Comparison of ENCODE assay signal across 24 cellular contexts in genomic region chr6:32637883-32638282, GRCh38. TPM values are rescaled to one million over a fixed set of nuclear protein-coding genes. Genes with fewer than 3 reads are reported as not detected.
A peak's percentile ranks its signal among the peaks of the same experiment; 100 is the strongest.
DNase-seq lines count a peak whose midpoint lies in the region; ATAC-seq and TF ChIP-seq lines count a peak whose summit lies in the region.
"Had no signal": no experiment of that assay in that cellular context is flagged by ENCODE, and none has a peak within 500 bp of the region (broad histone marks: within the 10 kb centered on the region; RNA-seq: fewer than 3 reads in every experiment).

No MANE protein-coding gene starts in this region.

- no TSS peak for BruUV-seq in A673 (replicated peaks; lab: Mats Ljungman, UMichigan)

- no peaks in the 10 kb centered on the region for H3K9me3 Mint-ChIP-seq in T-helper 2 cell treated with Interferon-gamma antibody and Interleukin-4, amounts not matched to agents 5 μg/mL and 100 μg/mL, for 36 hours
- no peaks in the 10 kb centered on the region for H3K9me3 Mint-ChIP-seq in CD8-positive, alpha-beta memory T cell
- H3K9me3 Mint-ChIP-seq: activated naive CD4-positive, alpha-beta T cell treated with anti-CD3 and anti-CD28 coated beads for 36 hours; GM23338; neural crest cell; stimulated activated naive CD8-positive, alpha-beta T cell treated with anti-CD3 and anti-CD28 coated beads, Interleukin-15, amount 100 ng/mL, for 72 hours had no signal

- TF ChIP-seq CTCF in SU-DHL-6 (IDR thresholded peaks at IDR 0.05; ENCODE audit: insufficient read depth, low read length, poor library complexity, severe bottlenecking) (no peak), A673 (conservative IDR thresholded peaks at IDR 0.05; ENCODE audit: low read depth, low read length) (no peak)

- no peak for DNase-seq in T-helper 2 cell treated with Interferon-gamma antibody and Interleukin-4, amounts not matched to agents 5 μg/mL and 100 μg/mL, for 36 hours (ENCODE audit: low spot score)
- DNase-seq in T-helper 2 cell (no peak), DMS79 (lab: John Stamatoyannopoulos, UW) (no peak), A673 (ENCODE audit: low spot score) (no peak)
- no peak for DNase-seq in CD8-positive, alpha-beta memory T cell
- DNase-seq: 8988T; activated CD4-positive, alpha-beta T cell treated with anti-CD3 and anti-CD28 coated beads for 36 hours; activated naive CD4-positive, alpha-beta T cell treated with anti-CD3 and anti-CD28 coated beads for 36 hours; amniotic stem cell; COR-L47; DMS79 treated with DMSO at 0.1 percent for 48 hours; NCI-H1436 treated with DMSO at 0.1 percent for 48 hours; sigmoid colon; stimulated activated naive CD8-positive, alpha-beta T cell treated with anti-CD3 and anti-CD28 coated beads, Interleukin-15, amount 100 ng/mL, for 72 hours had no signal

- no peak overlapping the region for H2AFZ ChIP-seq in SU-DHL-6 (ENCODE audit: low read depth, low read length, severe bottlenecking)
- H2AFZ ChIP-seq: GM23338 had no signal

- no peak overlapping the region for H3K27ac Mint-ChIP-seq in T-helper 2 cell treated with Interferon-gamma antibody and Interleukin-4, amounts not matched to agents 5 μg/mL and 100 μg/mL, for 36 hours
- peak overlapping the region in 7 of 8 donors; percentile 3 to 76 (median 57) for H3K27ac Mint-ChIP-seq in CD8-positive, alpha-beta memory T cell
- H3K27ac Mint-ChIP-seq: activated CD4-positive, alpha-beta T cell treated with anti-CD3 and anti-CD28 coated beads for 36 hours; activated naive CD4-positive, alpha-beta T cell treated with anti-CD3 and anti-CD28 coated beads for 36 hours; GM23338; stimulated activated naive CD8-positive, alpha-beta T cell treated with anti-CD3 and anti-CD28 coated beads, Interleukin-15, amount 100 ng/mL, for 72 hours had no signal

- POLR2A ChIA-PET in CD8-positive, alpha-beta memory T cell (lab: Charles Lee), result no interaction called here
- POLR2A ChIA-PET in A673 (lab: Charles Lee; ENCODE audit: low non-redundant PET), result no interaction called here

- H3K27ac ChIP-seq in CD8-positive, alpha-beta memory T cell (ENCODE audit: low read depth, low read length), result peak overlapping the region; percentile 68
- H3K27ac ChIP-seq in SU-DHL-6 (ENCODE audit: low read depth, low read length), result peak overlapping the region; percentile 70
- no peak overlapping the region for H3K27ac ChIP-seq in A673 (ENCODE audit: low read depth, low read length, poor library complexity, severe bottlenecking)
- H3K27ac ChIP-seq: HL-60, RWPE1, sigmoid colon, tibial artery had no signal

- no peaks in the 10 kb centered on the region for H3K36me3 ChIP-seq in CD8-positive, alpha-beta memory T cell (ENCODE audit: insufficient read depth, low read length)
- no peaks in the 10 kb centered on the region for H3K36me3 ChIP-seq in SU-DHL-6 (ENCODE audit: low read length)
- no peaks in the 10 kb centered on the region for H3K36me3 ChIP-seq in A673 (ENCODE audit: insufficient read depth, low read length, poor library complexity, severe bottlenecking)
- H3K36me3 ChIP-seq: sigmoid colon, tibial artery had no signal

- no peaks in the 10 kb centered on the region for H3K27me3 ChIP-seq in CD8-positive, alpha-beta memory T cell (ENCODE audit: insufficient read depth, low read length, poor library complexity, severe bottlenecking)
- H3K27me3 ChIP-seq in SU-DHL-6 (ENCODE audit: low read length), result no peaks in the 10 kb centered on the region
- no peaks in the 10 kb centered on the region for H3K27me3 ChIP-seq in mononuclear cell (ENCODE audit: insufficient read depth, low read length)
- no peaks in the 10 kb centered on the region for H3K27me3 ChIP-seq in A673 (replicated peaks; ENCODE audit: insufficient read depth, low read depth, low read length, poor library complexity)
- H3K27me3 ChIP-seq: tibial artery had no signal

- H3K9ac ChIP-seq in SU-DHL-6 (ENCODE audit: low read length), result peak overlapping the region; percentile 64

- CTCF ChIA-PET in CD8-positive, alpha-beta memory T cell (lab: Charles Lee), result no interaction called here
- CTCF ChIA-PET in A673 (lab: Charles Lee), result no interaction called here

- peaks cover 20% of the 10 kb centered on the region for H3K4me1 Mint-ChIP-seq in T-helper 2 cell treated with Interferon-gamma antibody and Interleukin-4, amounts not matched to agents 5 μg/mL and 100 μg/mL, for 36 hours (ENCODE audit: low read depth)
- peaks cover 16 to 54% (median 52%) of the 10 kb centered on the region in 3 donors for H3K4me1 Mint-ChIP-seq in CD8-positive, alpha-beta memory T cell
- H3K4me1 Mint-ChIP-seq: neural crest cell had no signal

- H3F3A ChIP-seq in SU-DHL-6 (ENCODE audit: insufficient read depth), result peaks cover 12% of the 10 kb centered on the region; the same call in 1 of the 2 replicates

- H3K27me3 Mint-ChIP-seq in T-helper 2 cell treated with Interferon-gamma antibody and Interleukin-4, amounts not matched to agents 5 μg/mL and 100 μg/mL, for 36 hours (ENCODE audit: low read depth), result peaks cover 45% of the 10 kb centered on the region
- H3K27me3 Mint-ChIP-seq in CD8-positive, alpha-beta memory T cell, result peaks cover 2 to 6% of the 10 kb centered on the region in 2 donors

- intact Hi-C loops in A673 (cut with micrococcal nuclease; ENCODE audit: unreplicated experiment), result no loop called here

- peaks cover 6% of the 10 kb centered on the region for H3K4me1 ChIP-seq in CD8-positive, alpha-beta memory T cell (ENCODE audit: insufficient read depth, low read length)
- H3K4me1 ChIP-seq in mononuclear cell (ENCODE audit: insufficient read depth, low read length) (peaks cover 53% of the 10 kb centered on the region), A673 (ENCODE audit: insufficient read depth, low read length, poor library complexity, severe bottlenecking) (no peaks in the 10 kb centered on the region)
- H3K4me1 ChIP-seq: sigmoid colon, tibial artery had no signal

- no peaks in the 10 kb centered on the region for H4K20me1 ChIP-seq in SU-DHL-6 (ENCODE audit: low read depth, low read length)

- H3K9me2 ChIP-seq in SU-DHL-6 (replicated peaks; ENCODE audit: insufficient read depth, low read length), result no peaks in the 10 kb centered on the region

- no peaks in the 10 kb centered on the region for H3K9me3 ChIP-seq in CD8-positive, alpha-beta memory T cell (ENCODE audit: low read length)
- H3K9me3 ChIP-seq in SU-DHL-6 (ENCODE audit: insufficient read depth, low read length), result no peaks in the 10 kb centered on the region
- H3K9me3 ChIP-seq in mononuclear cell (ENCODE audit: low read depth, low read length), result no peaks in the 10 kb centered on the region
- no peaks in the 10 kb centered on the region for H3K9me3 ChIP-seq in A673 (ENCODE audit: low read depth, low read length, poor library complexity, severe bottlenecking)
- H3K9me3 ChIP-seq: sigmoid colon, tibial artery had no signal

- H3K36me3 Mint-ChIP-seq in T-helper 2 cell treated with Interferon-gamma antibody and Interleukin-4, amounts not matched to agents 5 μg/mL and 100 μg/mL, for 36 hours (ENCODE audit: low read depth), result peaks cover 7% of the 10 kb centered on the region
- no peaks in the 10 kb centered on the region for H3K36me3 Mint-ChIP-seq in CD8-positive, alpha-beta memory T cell

- peaks cover 30% of the 10 kb centered on the region for H3K79me2 ChIP-seq in SU-DHL-6 (ENCODE audit: insufficient read depth, low read length)

- H3K4me3 Mint-ChIP-seq in T-helper 2 cell treated with Interferon-gamma antibody and Interleukin-4, amounts not matched to agents 5 μg/mL and 100 μg/mL, for 36 hours, result peak overlapping the region; percentile 49
- H3K4me3 Mint-ChIP-seq in CD8-positive, alpha-beta memory T cell, result peak overlapping the region in 6 of 7 donors; percentile 34 to 93 (median 78)
- H3K4me3 Mint-ChIP-seq: activated CD4-positive, alpha-beta T cell treated with anti-CD3 and anti-CD28 coated beads for 36 hours; activated naive CD4-positive, alpha-beta T cell treated with anti-CD3 and anti-CD28 coated beads for 36 hours; GM23338; neural crest cell had no signal

- no peak overlapping the region for H3K4me3 ChIP-seq in CD8-positive, alpha-beta memory T cell (ENCODE audit: low read length)
- H3K4me3 ChIP-seq in SU-DHL-6 (ENCODE audit: insufficient read depth, low read length, poor library complexity, severe bottlenecking) (peak overlapping the region; percentile 77), mononuclear cell (ENCODE audit: low read length) (peak overlapping the region; percentile 47), A673 (ENCODE audit: low read depth, low read length, poor library complexity, severe bottlenecking) (no peak overlapping the region)
- H3K4me3 ChIP-seq: GM23338, tibial artery had no signal

- peak overlapping the region; percentile 92 for H3K4me2 ChIP-seq in SU-DHL-6 (ENCODE audit: low read depth, low read length, poor library complexity, severe bottlenecking)
- H3K4me2 ChIP-seq: GM23338 had no signal

- ATAC-seq in SK-N-SH treated with all-trans-retinoic acid at 6 μM for 48 hours, result no peak
- ATAC-seq: activated CD4-positive, alpha-beta T cell treated with anti-CD3 and anti-CD28 coated beads for 36 hours; GM23338; stimulated activated naive CD8-positive, alpha-beta T cell treated with anti-CD3 and anti-CD28 coated beads, Interleukin-15, amount 100 ng/mL, for 72 hours had no signal

TF ChIP-seq in SK-N-SH treated with all-trans-retinoic acid at 6 μM for 48 hours, 23 proteins besides CTCF, POLR2A, EP300 and RAD21 (continues in another document):
- TF ChIP-seq PATZ1 (CRISPR knock-in tag; IDR thresholded peaks at IDR 0.05; ENCODE audit: borderline replicate concordance), result no peak
- TF ChIP-seq ZNF70 (CRISPR knock-in tag; IDR thresholded peaks at IDR 0.05), result no peak
- no peak for TF ChIP-seq ZC3H10 (CRISPR knock-in tag; IDR thresholded peaks at IDR 0.05)

RNA-seq across cellular contexts. Expression of gene HLA-DQA1, which starts 0.7 kb away (rescaled TPM):
- 10 to 100 TPM; 20.3 to 22.2 TPM for total RNA-seq in CD8-positive, alpha-beta memory T cell
- 3.2 TPM for polyA plus RNA-seq in CD8-positive, alpha-beta memory T cell
- total RNA-seq in mononuclear cell, result 12.5 TPM
- not detected in 2 replicates for total RNA-seq in A673 (2021)
- total RNA-seq: bronchial epithelial cell, fibroblast of villous mesenchyme, GM23338, neural crest cell had no signal

RNA-seq across cellular contexts. Expression of gene HLA-DQB1, which starts 28.6 kb away (rescaled TPM):
- total RNA-seq in CD8-positive, alpha-beta memory T cell, result 10 to 100 TPM; 16.0 to 22.7 TPM
- polyA plus RNA-seq in CD8-positive, alpha-beta memory T cell, result 4.3 TPM
- total RNA-seq in mononuclear cell (1.4 TPM), A673 (2021) (not detected in 2 replicates)
- total RNA-seq: bronchial epithelial cell, fibroblast of villous mesenchyme had no signal

RNA-seq across cellular contexts. Expression of gene HLA-DRB1, which starts 48.2 kb away (rescaled TPM):
- total RNA-seq in CD8-positive, alpha-beta memory T cell, result 10 to 100 TPM; 24.7 to 26.1 TPM
- polyA plus RNA-seq in CD8-positive, alpha-beta memory T cell, result 56.0 TPM
- 166 TPM for total RNA-seq in mononuclear cell
- not detected in 2 replicates for total RNA-seq in A673 (2021)
- total RNA-seq: bronchial epithelial cell, fibroblast of villous mesenchyme had no signal

Comparison
In these comparisons a context has a peak if more than half of its experiments do, and no peak if none do; other contexts are left out.
1. H3K4me3 ChIP-seq: peak in SU-DHL-6 (single experiment) and mononuclear cell (single experiment); none in CD8-positive, alpha-beta memory T cell (single experiment) and A673 (single experiment).
2. RNA of gene HLA-DQA1, which starts 0.7 kb away (total RNA-seq): 20.3 to 22.2 TPM in CD8-positive, alpha-beta memory T cell and 12.5 TPM in mononuclear cell (single experiment); not detected in A673; every median in the first group is over 10 times any median in the second.
3. RNA of gene HLA-DRB1, which starts 48.2 kb away (total RNA-seq): 166 TPM in mononuclear cell (single experiment) and 24.7 to 26.1 TPM in CD8-positive, alpha-beta memory T cell; not detected in A673; every median in the first group is over 10 times any median in the second.